ENCODE assay signal across 14 cellular contexts in genomic region chr9:111939322-111939721, GRCh38. TPM values are rescaled to one million over a fixed set of nuclear protein-coding genes. Genes with fewer than 3 reads are reported as not detected.
DNase-seq lines count a peak whose midpoint lies in the region; ATAC-seq and TF ChIP-seq lines count a peak whose summit lies in the region.
"Had no signal": no experiment of that assay in that cellular context is flagged by ENCODE, and none has a peak within 500 bp of the region (broad histone marks: within the 10 kb centered on the region; RNA-seq: fewer than 3 reads in every experiment).

No MANE protein-coding gene starts in this region.

- 95 to 100% methylated on average over 2 of the region's 2 CpGs for WGBS in GM23248 (ENCODE audit: low coverage in 1 of 2, low lambda C conversion rate in 2 of 2, missing lambda C conversion rate in 2 of 2), 2 experiments

- H3K36me3 ChIP-seq in CD4-positive, alpha-beta memory T cell (ENCODE audit: insufficient read depth, low read length), result peaks cover 4% of the 10 kb centered on the region
- H3K36me3 ChIP-seq in GM23248 (ENCODE audit: low read depth), result peaks cover 33% of the 10 kb centered on the region

- peaks cover 24% of the 10 kb centered on the region for H3K79me2 ChIP-seq in GM23248 (ENCODE audit: insufficient read depth)

- DNase-seq in CD4-positive, alpha-beta memory T cell, result no peak
- no peak for DNase-seq in GM23248
- DNase-seq in activated naive CD8-positive, alpha-beta T cell treated with anti-CD3 and anti-CD28 coated beads for 36 hours, result no peak
- no peak for DNase-seq in cerebellar nuclear complex (lab: John Stamatoyannopoulos, UW)
- DNase-seq in HT-29 (ENCODE audit: low spot score), result no peak
- DNase-seq: left ventricle myocardium inferior; NCI-H2029 treated with DMSO at 0.1 percent for 48 hours; NCI-H526 treated with DMSO at 0.1 percent for 48 hours; PC-9; stimulated activated CD4-positive, alpha-beta T cell treated with anti-CD3 and anti-CD28 coated beads, Interleukin-15, amount 100 ng/mL, for 24 hours had no signal

- H3K36me3 Mint-ChIP-seq in CD4-positive, alpha-beta memory T cell, result peaks cover 18 to 19% of the 10 kb centered on the region in 2 donors
- peaks cover 33% of the 10 kb centered on the region for H3K36me3 Mint-ChIP-seq in activated naive CD8-positive, alpha-beta T cell treated with anti-CD3 and anti-CD28 coated beads for 36 hours
- H3K36me3 Mint-ChIP-seq in nephron (ENCODE audit: low read depth), result peaks cover 30% of the 10 kb centered on the region

- peak overlapping the region in 6 of 7 donors; percentile 47 to 97 (median 78) for H3K27ac Mint-ChIP-seq in CD4-positive, alpha-beta memory T cell
- H3K27ac Mint-ChIP-seq in activated naive CD8-positive, alpha-beta T cell treated with anti-CD3 and anti-CD28 coated beads for 36 hours, result peak overlapping the region; percentile 82
- peak overlapping the region in 2 of 3 experiments; percentile 42 to 52 for H3K27ac Mint-ChIP-seq in nephron

- no peak overlapping the region for H3K4me2 ChIP-seq in GM23248 (ENCODE audit: unreplicated experiment)
- H3K4me2 ChIP-seq: PC-9 had no signal

- intact Hi-C loops in CD4-positive, alpha-beta memory T cell (cut with micrococcal nuclease), result loop anchor here (5.0 kb wide), 1 partner anchor 63 kb away; no protein-coding TSS in a partner anchor

- no peaks in the 10 kb centered on the region for H4K20me1 ChIP-seq in GM23248 (ENCODE audit: insufficient read depth)

- peaks cover 92% of the 10 kb centered on the region for H3F3A ChIP-seq in GM23248 (ENCODE audit: insufficient read depth)

- POLR2A ChIA-PET in CD4-positive, alpha-beta memory T cell (lab: Charles Lee; ENCODE audit: partially characterized antibody), result interaction anchor here (1.4 kb wide), 1 partner anchor 37 kb away, joined by 4 read pairs; no protein-coding TSS in a partner anchor

- in situ Hi-C loops in GM23248 (cut with MboI), result no loop called here

- no peaks in the 10 kb centered on the region for H3K9me2 ChIP-seq in GM23248 (ENCODE audit: insufficient read depth)

- H3K27me3 Mint-ChIP-seq in CD4-positive, alpha-beta memory T cell, result no peaks in the 10 kb centered on the region
- no peaks in the 10 kb centered on the region for H3K27me3 Mint-ChIP-seq in activated naive CD8-positive, alpha-beta T cell treated with anti-CD3 and anti-CD28 coated beads for 36 hours
- peaks cover 3% of the 10 kb centered on the region for H3K27me3 Mint-ChIP-seq in nephron (ENCODE audit: low read depth)

- H3K27me3 ChIP-seq in CD4-positive, alpha-beta memory T cell (ENCODE audit: insufficient read depth, low read length), result no peaks in the 10 kb centered on the region
- H3K27me3 ChIP-seq in GM23248 (replicated peaks; ENCODE audit: insufficient read depth), result no peaks in the 10 kb centered on the region
- H3K27me3 ChIP-seq: gastroesophageal sphincter had no signal

- no peak overlapping the region for H3K9ac ChIP-seq in GM23248

- peaks cover 0 to 2% (median 0%) of the 10 kb centered on the region in 8 donors for H3K9me3 Mint-ChIP-seq in CD4-positive, alpha-beta memory T cell
- H3K9me3 Mint-ChIP-seq in activated naive CD8-positive, alpha-beta T cell treated with anti-CD3 and anti-CD28 coated beads for 36 hours, result peaks cover 4% of the 10 kb centered on the region
- no peaks in the 10 kb centered on the region for H3K9me3 Mint-ChIP-seq in nephron

- TF ChIP-seq CTCF in nephron (IDR thresholded peaks at IDR 0.05; ENCODE audit: unreplicated experiment in 3 of 3), result no peak

- H3K4me1 ChIP-seq in CD4-positive, alpha-beta memory T cell (ENCODE audit: insufficient read depth, low read length), result peaks cover 31% of the 10 kb centered on the region
- peaks cover 43% of the 10 kb centered on the region for H3K4me1 ChIP-seq in GM23248 (ENCODE audit: insufficient read depth)

- no peak for ATAC-seq in GM18870 (IDR thresholded peaks at IDR 0.05; ENCODE audit: unreplicated experiment)
- ATAC-seq: gastroesophageal sphincter had no signal

- no peak overlapping the region for H3K27ac ChIP-seq in CD4-positive, alpha-beta memory T cell (ENCODE audit: low read depth, low read length)
- peak overlapping the region; percentile 45 for H3K27ac ChIP-seq in GM23248
- H3K27ac ChIP-seq: left ventricle myocardium inferior, PC-9, SK-N-MC had no signal

- H3K9me3 ChIP-seq in CD4-positive, alpha-beta memory T cell (ENCODE audit: control insufficient read depth in 1 of 2, low read length in 2 of 2), result no peaks in the 10 kb centered on the region
- H3K9me3 ChIP-seq in GM23248 (ENCODE audit: low read depth), result no peaks in the 10 kb centered on the region
- H3K9me3 ChIP-seq: gastroesophageal sphincter, left ventricle myocardium inferior had no signal

- H3K4me3 ChIP-seq in CD4-positive, alpha-beta memory T cell (ENCODE audit: low read length in 2 of 2), result no peak overlapping the region
- H3K4me3 ChIP-seq in GM23248, result no peak overlapping the region
- H3K4me3 ChIP-seq: gastroesophageal sphincter, left ventricle myocardium inferior, PC-9, SK-N-MC had no signal

- peaks cover 24 to 41% (median 33%) of the 10 kb centered on the region in 4 donors for H3K4me1 Mint-ChIP-seq in CD4-positive, alpha-beta memory T cell
- peaks cover 31% of the 10 kb centered on the region for H3K4me1 Mint-ChIP-seq in activated naive CD8-positive, alpha-beta T cell treated with anti-CD3 and anti-CD28 coated beads for 36 hours
- peaks cover 22% of the 10 kb centered on the region for H3K4me1 Mint-ChIP-seq in nephron

- H2AFZ ChIP-seq in GM23248, result no peak overlapping the region
- H2AFZ ChIP-seq: PC-9 had no signal

- peak overlapping the region in 5 of 8 donors; percentile 49 to 93 (median 87) for H3K4me3 Mint-ChIP-seq in CD4-positive, alpha-beta memory T cell
- H3K4me3 Mint-ChIP-seq in activated naive CD8-positive, alpha-beta T cell treated with anti-CD3 and anti-CD28 coated beads for 36 hours, result no peak overlapping the region
- H3K4me3 Mint-ChIP-seq in nephron, result no peak overlapping the region

- CTCF ChIA-PET in CD4-positive, alpha-beta memory T cell (lab: Charles Lee; ENCODE audit: partially characterized antibody), result interaction anchor here (1.8 kb wide), 1 partner anchor 136 kb away, joined by 10 read pairs; no protein-coding TSS in a partner anchor

RNA-seq across cellular contexts. Expression of gene UGCG, which starts 42.7 kb away (rescaled TPM):
- total RNA-seq in CD4-positive, alpha-beta memory T cell, result 10 to 100 TPM; 26.3 to 29.7 TPM
- 10 to 100 TPM; 13.0 to 14.7 TPM for polyA plus RNA-seq in CD4-positive, alpha-beta memory T cell
- 148 and 172 TPM in 2 replicates for total RNA-seq in GM23248 (2014; rRNA removed; shearing (Covaris generic))
- polyA plus RNA-seq in GM23248 (2016; fragmentation: Nextera tagmentation; extraction: Ambion mirVana), result 73.1 and 73.6 TPM in 2 replicates
- total RNA-seq in activated naive CD8-positive, alpha-beta T cell treated with anti-CD3 and anti-CD28 coated beads for 36 hours, result 10 to 100 TPM; 28.9 to 29.8 TPM
- total RNA-seq in HT-29 (2014; rRNA removed; shearing (Covaris generic)), result 23.9 and 38.0 TPM in 2 replicates

Comparison
In these comparisons a context has a peak if more than half of its experiments do, and no peak if none do; other contexts are left out.
1. H3K4me3 Mint-ChIP-seq: peak in CD4-positive, alpha-beta memory T cell (5 of 8); none in activated naive CD8-positive, alpha-beta T cell treated with anti-CD3 and anti-CD28 coated beads for 36 hours (single experiment) and nephron (0 of 3).
2. Peak in every context shown above with its lines, with median percentiles within 50 percentile points of each other: H3K27ac Mint-ChIP-seq.